In the genomic region with DNA sequence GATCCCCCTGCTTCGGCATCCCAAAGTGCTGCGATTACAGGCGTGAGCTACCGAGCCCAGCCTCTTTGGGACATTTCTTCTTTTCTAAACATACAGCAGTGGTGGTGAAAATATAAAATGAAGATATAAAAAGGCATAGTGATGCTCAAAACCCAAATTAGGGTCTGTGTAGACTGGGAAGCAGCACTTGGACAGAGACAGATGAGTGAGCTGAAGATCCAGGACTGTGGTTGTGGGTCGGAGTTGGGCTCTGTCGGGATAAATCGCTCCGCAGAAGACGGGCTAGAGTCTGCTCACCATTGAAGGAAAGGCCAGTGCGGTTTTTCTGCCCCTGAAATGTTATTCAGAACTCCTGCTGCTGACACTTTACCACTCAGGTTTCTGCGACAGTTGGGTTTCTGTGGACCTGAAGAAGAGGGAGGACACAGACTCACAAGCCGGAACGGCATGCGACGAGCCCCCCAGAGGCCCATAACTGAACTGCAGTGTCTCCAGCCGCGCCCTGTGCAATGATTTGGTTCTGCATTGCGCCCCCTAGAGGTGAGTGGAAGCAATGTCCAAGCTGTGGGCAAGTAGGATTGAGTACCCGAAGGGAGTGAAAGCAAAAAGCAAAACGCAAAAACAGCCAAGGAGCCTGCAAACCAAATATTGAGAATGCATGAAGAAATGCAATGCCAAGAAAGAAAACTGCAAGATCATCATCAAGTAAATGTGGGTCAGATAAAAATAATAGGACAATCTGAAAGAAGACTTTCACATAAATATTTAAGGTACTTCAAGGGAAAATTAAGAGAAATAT, we compare ENCODE assay signal across 8 cellular contexts.
DNase-seq lines count a peak whose midpoint lies in the region; ATAC-seq and TF ChIP-seq lines count a peak whose summit lies in the region.

No MANE protein-coding gene starts in this region.

- intact Hi-C loops in ascending aorta (cut with DNase I) = no loop called here

- peak overlapping the region; percentile 65 for H3K4me2 ChIP-seq in skeletal muscle satellite cell (ENCODE audit: low read length)

- TF ChIP-seq CTCF in ascending aorta (IDR thresholded peaks at IDR 0.05) = peak; percentile 69 to 84 (median 81)

- ATAC-seq in GM18502 (IDR thresholded peaks at IDR 0.05; ENCODE audit: poor library complexity, unreplicated experiment) (peak; percentile 100), HG02840 (IDR thresholded peaks at IDR 0.05; ENCODE audit: low FRiP score, unreplicated experiment) (peak; percentile 99)

- H3K4me1 ChIP-seq in ascending aorta (no peaks in the 10 kb centered on the region), skeletal muscle satellite cell (ENCODE audit: control insufficient read depth, insufficient read depth, low read length) (no peaks in the 10 kb centered on the region)

- no peaks in the 10 kb centered on the region for H3K27me3 ChIP-seq in ascending aorta
- peaks cover 26% of the 10 kb centered on the region for H3K27me3 ChIP-seq in skeletal muscle satellite cell (ENCODE audit: control insufficient read depth, insufficient read depth, low read length)

- H3K4me3 ChIP-seq in ascending aorta = no peak overlapping the region
- H3K4me3 ChIP-seq in skeletal muscle satellite cell (ENCODE audit: low read length) = no peak overlapping the region

- no peak overlapping the region for H3K27ac ChIP-seq in ascending aorta

- H3K36me3 ChIP-seq in ascending aorta (no peaks in the 10 kb centered on the region), skeletal muscle satellite cell (ENCODE audit: insufficient read depth, low read length) (no peaks in the 10 kb centered on the region)

- H3K9ac ChIP-seq in skeletal muscle satellite cell (ENCODE audit: low read depth, low read length) = no peak overlapping the region

- DNase-seq in NCI-H1436 (lab: John Stamatoyannopoulos, UW) (peak; percentile 85), T-helper 9 cell (peak; percentile 69), ascending aorta (ENCODE audit: low spot score in 2 of 2) (peak; percentile 34 to 87), hippocampal formation (lab: John Stamatoyannopoulos, UW) (peak; percentile 25 to 30), DMS79 treated with DMSO at 0.1 percent for 48 hours (lab: John Stamatoyannopoulos, UW) (no peak)

- H3K9me3 ChIP-seq in ascending aorta (no peaks in the 10 kb centered on the region), skeletal muscle satellite cell (replicated peaks; ENCODE audit: low read length) (no peaks in the 10 kb centered on the region)
